In the genomic region with DNA sequence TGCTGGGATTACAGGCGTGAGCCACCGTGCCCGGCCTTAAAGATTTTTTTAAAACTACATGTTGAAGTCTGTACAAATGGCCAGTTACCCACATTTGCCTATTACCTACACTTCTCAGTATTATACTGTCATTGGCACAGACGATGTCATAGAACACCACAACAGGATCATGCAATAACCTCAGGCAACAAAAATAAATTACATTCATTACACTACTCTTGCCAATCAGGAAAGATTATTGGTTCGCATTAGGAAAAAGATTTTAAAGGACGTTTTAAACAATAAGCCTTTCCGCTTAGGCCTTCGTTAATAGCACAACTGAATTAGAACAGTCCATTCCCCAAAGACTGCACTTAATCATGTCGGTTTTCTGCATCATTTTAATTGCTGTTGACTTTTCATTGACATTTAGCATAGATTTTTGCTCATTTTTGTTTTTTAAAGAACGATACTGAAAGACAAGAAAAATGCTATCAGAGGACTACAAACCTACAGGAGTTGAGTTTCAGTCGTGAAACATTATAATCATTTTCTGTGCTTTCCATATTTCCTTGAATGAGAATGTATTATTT, we compare ENCODE assay signal across 8 cellular contexts. TPM values are rescaled to one million over a fixed set of nuclear protein-coding genes. Genes with fewer than 3 reads are reported as not detected.
DNase-seq lines count a peak whose midpoint lies in the region; ATAC-seq and TF ChIP-seq lines count a peak whose summit lies in the region.

No MANE protein-coding gene starts in this region.

- H4K20me1 ChIP-seq in fibroblast of lung (ENCODE audit: control insufficient read depth, extremely low read depth, insufficient read depth, low read length) = no peaks in the 10 kb centered on the region

- no peaks in the 10 kb centered on the region for H3K9me3 ChIP-seq in Peyer's patch
- no peaks in the 10 kb centered on the region for H3K9me3 ChIP-seq in fibroblast of lung (ENCODE audit: control insufficient read depth, insufficient read depth, low read depth, low read length)
- H3K9me3 ChIP-seq in skeletal muscle tissue (ENCODE audit: control insufficient read depth in 3 of 3, low read length in 3 of 3) = no peaks in the 10 kb centered on the region

- H3K4me3 ChIP-seq in Peyer's patch = peak overlapping the region in 1 of 4 donors; percentile 81
- H3K4me3 ChIP-seq in fibroblast of lung (replicated peaks in 1 of 4; ENCODE audit: control extremely low read depth in 1 of 4, insufficient read depth in 1 of 4, low read depth in 3 of 4, low read length in 4 of 4) = peak overlapping the region in 3 of 4 experiments; percentile 83 to 95 (median 88)
- H3K4me3 ChIP-seq in skeletal muscle tissue (ENCODE audit: low read length in 3 of 3) = peak overlapping the region; percentile 37 to 86 (median 80)

- peak overlapping the region; percentile 96 for H3K4me2 ChIP-seq in fibroblast of lung (ENCODE audit: extremely low read depth, insufficient read depth, low read length)

- H3K4me1 ChIP-seq in Peyer's patch (peaks cover 0 to 18% (median 4%) of the 10 kb centered on the region in 4 donors), fibroblast of lung (ENCODE audit: control insufficient read depth, extremely low read depth, insufficient read depth, low read length) (peaks cover 3% of the 10 kb centered on the region), skeletal muscle tissue (ENCODE audit: control insufficient read depth in 3 of 3, insufficient read depth in 3 of 3, low read length in 3 of 3) (peaks cover 2 to 11% (median 9%) of the 10 kb centered on the region in 3 donors)

- TF ChIP-seq CTCF in Peyer's patch (IDR thresholded peaks at IDR 0.05) = no peak
- no peak for TF ChIP-seq CTCF in fibroblast of lung (conservative IDR thresholded peaks at IDR 0.05 in 1 of 2, IDR thresholded peaks at IDR 0.05 in 1 of 2; ENCODE audit: low read depth in 1 of 2, low read length in 2 of 2)

- H3K9ac ChIP-seq in fibroblast of lung (ENCODE audit: insufficient read depth, low read length) (no peak overlapping the region), skeletal muscle tissue (ENCODE audit: low read depth in 1 of 3, low read length in 3 of 3) (peak overlapping the region; percentile 94 to 96 (median 96))

- DNase-seq in NCI-H1417 (lab: John Stamatoyannopoulos, UW) (peak in 2 of 3 experiments; percentile 28 to 65), NCI-H1417 treated with DMSO at 0.1 percent for 48 hours (lab: John Stamatoyannopoulos, UW) (no peak), Peyer's patch (no peak), fibroblast of lung (ENCODE audit: low read depth in 2 of 2) (peak in 1 of 2 donors; percentile 32)
- DNase-seq in effector CD4-positive, alpha-beta T cell = no peak

- ATAC-seq in GM21723 (IDR thresholded peaks at IDR 0.05; ENCODE audit: unreplicated experiment) = no peak
- ATAC-seq in GM19397 (IDR thresholded peaks at IDR 0.05; ENCODE audit: unreplicated experiment) = no peak

- H3K36me3 ChIP-seq in Peyer's patch (no peaks in the 10 kb centered on the region), fibroblast of lung (ENCODE audit: control insufficient read depth, insufficient read depth, low read length) (no peaks in the 10 kb centered on the region), skeletal muscle tissue (ENCODE audit: control insufficient read depth in 3 of 3, insufficient read depth in 3 of 3, low read length in 3 of 3) (no peaks in the 10 kb centered on the region)

- no peaks in the 10 kb centered on the region for H3K27me3 ChIP-seq in Peyer's patch
- H3K27me3 ChIP-seq in fibroblast of lung (ENCODE audit: control insufficient read depth, insufficient read depth, low read length) = no peaks in the 10 kb centered on the region
- no peaks in the 10 kb centered on the region for H3K27me3 ChIP-seq in skeletal muscle tissue (ENCODE audit: control insufficient read depth in 3 of 3, insufficient read depth in 3 of 3, low read length in 3 of 3)

- H2AFZ ChIP-seq in fibroblast of lung (ENCODE audit: low read length) = peak overlapping the region; percentile 50

- no peak for TF ChIP-seq POLR2A in Peyer's patch (IDR thresholded peaks at IDR 0.05)

- peaks cover 44% of the 10 kb centered on the region for H3K79me2 ChIP-seq in fibroblast of lung (ENCODE audit: control insufficient read depth, insufficient read depth, low read length)

- peak overlapping the region in 3 of 4 donors; percentile 92 to 95 (median 94) for H3K27ac ChIP-seq in Peyer's patch
- peak overlapping the region; percentile 89 for H3K27ac ChIP-seq in fibroblast of lung (ENCODE audit: insufficient read depth, low read length)
- peak overlapping the region; percentile 97 for H3K27ac ChIP-seq in skeletal muscle tissue (ENCODE audit: low read depth, low read length)

RNA-seq across cellular contexts. Expression of gene SENP6, which starts 0.9 kb away (rescaled TPM):
- total RNA-seq in Peyer's patch (100 to 1,000 TPM in 2 of 4 donors, 10 to 100 TPM in 2; 79.9 to 218 (median 91.5) TPM), fibroblast of lung (72.9 and 80.6 TPM in 2 replicates), skeletal muscle tissue (91.3 TPM)
- 40.9 and 54.5 TPM in 2 replicates for polyA plus RNA-seq in fibroblast of lung
- polyA plus RNA-seq in fibroblast of lung (2012) = 28.5 and 40.1 TPM in 2 replicates
- 1.1 and 2.4 TPM in 2 replicates for polyA minus RNA-seq in fibroblast of lung (ENCODE audit: low replicate concordance)

Comparison
In these comparisons a context has a peak if more than half of its experiments do, and no peak if none do; other contexts are left out.
1. DNase-seq: peak in NCI-H1417 (2 of 3); none in NCI-H1417 treated with DMSO at 0.1 percent for 48 hours (single experiment), Peyer's patch (0 of 3) and effector CD4-positive, alpha-beta T cell (single experiment).
2. Peak in every context shown above with its lines, with median percentiles within 50 percentile points of each other: H3K27ac ChIP-seq.